ENCODE assay signal across 8 cellular contexts in the genomic region with DNA sequence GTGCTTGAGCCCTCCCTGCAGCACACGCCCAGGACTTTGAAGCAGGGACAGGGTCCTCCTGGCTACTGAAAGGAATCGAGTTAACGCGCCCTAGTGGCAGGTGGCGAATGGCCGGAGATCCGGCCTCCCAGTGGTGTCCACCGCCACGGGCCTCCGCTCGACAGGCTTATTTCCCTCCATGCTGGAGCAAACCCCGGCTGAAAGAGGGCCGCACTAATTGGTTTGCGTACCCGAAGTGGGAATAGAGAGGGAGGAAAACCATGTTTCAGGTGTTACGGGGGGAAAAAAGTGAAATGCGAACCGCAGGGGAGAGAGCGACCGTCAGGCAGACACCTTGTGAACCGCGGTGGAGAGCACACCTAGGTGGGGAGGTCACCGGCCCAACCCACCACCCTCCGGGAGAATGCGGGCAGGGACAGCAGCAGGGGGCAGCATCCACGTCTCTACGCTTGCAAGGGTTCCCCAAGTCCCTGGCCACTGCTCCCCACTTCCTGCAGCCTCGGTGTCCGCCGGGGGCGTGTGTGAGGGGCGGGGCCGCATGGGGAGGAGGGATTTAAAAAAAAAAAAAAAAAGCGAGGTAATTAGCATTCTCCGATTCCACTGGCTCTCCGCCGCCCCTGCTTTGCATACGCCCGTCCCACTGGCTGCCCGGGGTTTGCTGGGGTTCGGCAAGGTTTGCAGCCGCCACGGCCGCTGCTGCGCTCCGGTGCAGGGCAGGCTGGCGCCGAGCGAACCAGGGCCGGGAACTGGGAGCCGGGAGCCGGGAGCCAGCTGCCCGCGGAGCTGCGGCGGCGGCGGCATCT.
A peak's percentile ranks its signal among the peaks of the same experiment; 100 is the strongest.
DNase-seq lines count a peak whose midpoint lies in the region; ATAC-seq, FAIRE-seq and TF ChIP-seq lines count a peak whose summit lies in the region.

No MANE protein-coding gene starts in this region.

- H3K4me3 ChIP-seq in brain microvascular endothelial cell (ENCODE audit: low read depth, low read length) = peak overlapping the region; percentile 67
- H3K4me3 ChIP-seq in iPS-20b (ENCODE audit: low read length) = peak overlapping the region; percentile 81
- peak overlapping the region in 1 of 2 donors; percentile 52 for H3K4me3 ChIP-seq in small intestine (ENCODE audit: low read depth in 1 of 2, low read length in 2 of 2)

- TF ChIP-seq CTCF in GM12873 (IDR thresholded peaks at IDR 0.05; ENCODE audit: insufficient read depth, low read depth, low read length, missing control alignments) (peak; percentile 8), VCaP (conservative IDR thresholded peaks at IDR 0.05) (peak; percentile 48), brain microvascular endothelial cell (IDR thresholded peaks at IDR 0.05; ENCODE audit: low read depth, low read length, missing control alignments) (peak; percentile 63)

- H3K27me3 ChIP-seq in brain microvascular endothelial cell (replicated peaks) (no peaks in the 10 kb centered on the region), iPS-20b (ENCODE audit: insufficient read depth, low read length) (peaks cover 81% of the 10 kb centered on the region), small intestine (ENCODE audit: control insufficient read depth in 2 of 2, insufficient read depth in 2 of 2, low read length in 2 of 2) (peaks cover 6 to 14% of the 10 kb centered on the region in 2 donors)

- ATAC-seq in GM18907 (IDR thresholded peaks at IDR 0.05; ENCODE audit: unreplicated experiment) = no peak
- ATAC-seq in HG02885 (IDR thresholded peaks at IDR 0.05; ENCODE audit: poor library complexity, unreplicated experiment) = no peak

- H3K9me3 ChIP-seq in iPS-20b (ENCODE audit: insufficient read depth, low read depth, low read length) (no peaks in the 10 kb centered on the region), small intestine (ENCODE audit: control insufficient read depth, low read depth) (no peaks in the 10 kb centered on the region)

- H3K4me1 ChIP-seq in iPS-20b (ENCODE audit: insufficient read depth, low read length) = peaks cover 8% of the 10 kb centered on the region; the same call in 1 of the 2 replicates
- H3K4me1 ChIP-seq in small intestine (ENCODE audit: control insufficient read depth in 2 of 2, insufficient read depth in 1 of 2, low read depth in 1 of 2, low read length in 1 of 2) = peaks cover 0 to 6% of the 10 kb centered on the region in 2 donors

- WGBS in small intestine, 3 donors = 1 to 5% (median 3%) methylated on average over 50 to 58 of the region's 58 CpGs

- no peaks in the 10 kb centered on the region for H3K36me3 ChIP-seq in brain microvascular endothelial cell (replicated peaks)
- H3K36me3 ChIP-seq in iPS-20b (ENCODE audit: insufficient read depth, low read depth, low read length) = no peaks in the 10 kb centered on the region
- H3K36me3 ChIP-seq in small intestine (ENCODE audit: control insufficient read depth in 2 of 2, insufficient read depth in 2 of 2, low read length in 2 of 2) = no peaks in the 10 kb centered on the region

- peak overlapping the region; percentile 64; the same call in 1 of the 2 replicates for H3K9ac ChIP-seq in iPS-20b (ENCODE audit: low read depth, low read length)

- DNase-seq in NCI-H1436 treated with DMSO at 0.1 percent for 48 hours (lab: John Stamatoyannopoulos, UW) = peak; percentile 41
- DNase-seq in brain microvascular endothelial cell = peak; percentile 86
- DNase-seq in small intestine = peak; percentile 93

- in situ Hi-C loops in brain microvascular endothelial cell (cut with HindIII; ENCODE audit: low pct_ligation_motif_present, low sequenced_read_pairs) = no loop called here

- FAIRE-seq in small intestine (lab: Jason Lieb, UNC) = no peak

- H3K27ac ChIP-seq in VCaP (no peak overlapping the region), brain microvascular endothelial cell (no peak overlapping the region), iPS-20b (ENCODE audit: low read length) (no peak overlapping the region), small intestine (ENCODE audit: low read depth in 1 of 2, low read length in 1 of 2) (no peak overlapping the region)

Comparison
In these comparisons a context has a peak if more than half of its experiments do, and no peak if none do; other contexts are left out.
1. CTCF ChIP-seq: peak in every context shown above with its lines; median percentile 63 in brain microvascular endothelial cell; 48 in VCaP; 8 in GM12873.
2. DNase-seq: peak in every context shown above with its lines; median percentile 93 in small intestine; 86 in brain microvascular endothelial cell; 41 in NCI-H1436 treated with DMSO at 0.1 percent for 48 hours.